In genomic region chr14:81414123-81414522, GRCh38 we compare ENCODE assay signal across 18 cellular contexts. TPM values are rescaled to one million over a fixed set of nuclear protein-coding genes. Genes with fewer than 3 reads are reported as not detected.
"Had no signal": no experiment of that assay in that cellular context is flagged by ENCODE, and none has a peak within 500 bp of the region (broad histone marks: within the 10 kb centered on the region; RNA-seq: fewer than 3 reads in every experiment).

No MANE protein-coding gene starts in this region.

- ATAC-seq: HepG2 had no signal

- H3K4me3 ChIP-seq: SJSA1, SK-N-MC had no signal

- H3K9me3 ChIP-seq: SJSA1 had no signal

- DNase-seq: IMR-90, Karpas-422, KG1, MM.1S, NCI-H1092 treated with DMSO at 0.1 percent for 48 hours, NCI-H1436, NCI-H187, NCI-H2029, NCI-H2081 treated with DMSO at 0.1 percent for 48 hours, NCI-H2227 treated with DMSO at 0.1 percent for 48 hours, NCI-H524 treated with DMSO at 0.1 percent for 48 hours, NCI-H69, NCI-H774, RPMI8226, SHP77 treated with DMSO at 0.1 percent for 48 hours had no signal

- H3K27ac ChIP-seq: SJSA1, SK-N-MC had no signal

- H3K27me3 ChIP-seq: SJSA1 had no signal

- H3K4me1 ChIP-seq: SJSA1 had no signal

- H3K36me3 ChIP-seq: SJSA1 had no signal

RNA-seq across cellular contexts. Expression of gene STON2, which starts 14.0 kb away (rescaled TPM):
- total RNA-seq: IMR-90 had no signal
